ENCODE assay signal across 8 cellular contexts in the genomic region with DNA sequence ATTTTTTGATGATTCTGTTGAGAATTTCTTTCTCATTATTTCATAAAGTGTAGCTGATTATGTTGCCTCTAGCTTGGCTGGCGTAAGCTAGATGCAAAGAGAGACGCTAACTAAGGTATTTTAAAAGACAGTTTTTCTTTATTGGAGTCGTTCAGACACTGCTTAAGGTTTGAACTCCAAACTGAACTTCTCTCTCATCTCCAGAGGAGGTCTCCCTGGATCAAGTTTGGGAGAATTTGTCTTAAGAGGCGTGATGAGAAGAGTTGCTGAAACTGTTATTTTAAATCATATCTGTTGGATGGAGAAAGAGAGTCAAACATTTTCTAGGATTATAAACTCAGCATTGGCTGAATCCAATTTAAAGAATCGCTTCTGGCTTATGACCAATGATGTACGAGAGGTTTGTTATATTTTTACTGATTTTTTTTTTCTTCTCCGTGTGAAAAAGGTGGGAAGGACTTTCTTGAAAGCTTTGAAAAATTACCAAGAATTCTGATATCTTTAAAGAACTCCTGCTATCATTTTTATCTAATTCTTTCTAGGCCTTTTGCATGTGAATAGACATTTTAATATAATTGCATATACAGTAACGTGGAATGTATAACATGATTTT. TPM values are rescaled to one million over a fixed set of nuclear protein-coding genes. Genes with fewer than 3 reads are reported as not detected.
A peak's percentile ranks its signal among the peaks of the same experiment; 100 is the strongest.
DNase-seq lines count a peak whose midpoint lies in the region; ATAC-seq, FAIRE-seq and TF ChIP-seq lines count a peak whose summit lies in the region.

No MANE protein-coding gene starts in this region.

- no TSS peak for BruUV-seq in K562 (replicated peaks; lab: Mats Ljungman, UMichigan)

- H3K9me3 ChIP-seq in K562 (replicated peaks; ENCODE audit: control insufficient read depth, insufficient read depth, low read depth, low read length), result no peaks in the 10 kb centered on the region
- H3K9me3 ChIP-seq in keratinocyte (ENCODE audit: control insufficient read depth, low read depth, low read length), result no peaks in the 10 kb centered on the region
- no peaks in the 10 kb centered on the region for H3K9me3 ChIP-seq in upper lobe of right lung

- peaks cover 0 to 8% of the 10 kb centered on the region in 2 experiments; a peak in 3 of 5 replicates for H3K27me3 ChIP-seq in K562 (ENCODE audit: control insufficient read depth in 2 of 2, insufficient read depth in 2 of 2, low read length in 2 of 2)
- no peaks in the 10 kb centered on the region for H3K27me3 ChIP-seq in keratinocyte (ENCODE audit: control insufficient read depth, extremely low read depth, insufficient read depth, low read length)
- no peaks in the 10 kb centered on the region for H3K27me3 ChIP-seq in upper lobe of right lung

- no peaks in the 10 kb centered on the region for H3K9me1 ChIP-seq in K562 (ENCODE audit: control insufficient read depth, insufficient read depth, low read length)
- H3K9me1 ChIP-seq in keratinocyte (ENCODE audit: control insufficient read depth, extremely low read depth, insufficient read depth, low read length), result no peaks in the 10 kb centered on the region

- 0 out of 2 replicates have a peak, but pooled peaks have one; percentile 12 for TF ChIP-seq EP300 in K562 (IDR thresholded peaks at IDR 0.05; ENCODE audit: low read length)

- no peaks in the 10 kb centered on the region for H3K79me2 ChIP-seq in K562 (ENCODE audit: control insufficient read depth, insufficient read depth, low read length)
- no peaks in the 10 kb centered on the region for H3K79me2 ChIP-seq in keratinocyte (ENCODE audit: control insufficient read depth, insufficient read depth, low read length)

- H2AFZ ChIP-seq in K562 (ENCODE audit: low read depth, low read length), result 0 out of 2 replicates have a peak overlapping the region, but pooled peaks have one; percentile 7
- peak overlapping the region; percentile 74 for H2AFZ ChIP-seq in keratinocyte (ENCODE audit: control insufficient read depth, low read length)

- H3K9ac ChIP-seq in K562 (ENCODE audit: insufficient read depth in 1 of 2, low read depth in 2 of 2, low read length in 2 of 2) (no peak overlapping the region), keratinocyte (ENCODE audit: control insufficient read depth, extremely low read depth, insufficient read depth, low read length) (peak overlapping the region; percentile 39)

- peak; percentile 66 for FAIRE-seq in K562 (lab: Jason Lieb, UNC)
- peak; percentile 84 for FAIRE-seq in keratinocyte (lab: Jason Lieb, UNC)

- POLR2A ChIA-PET in K562 (lab: Yijun Ruan, JAX), result interaction anchor here (0.6 to 1.4 kb wide), 4 partner anchors 9 to 478 kb away, joined by 3 to 4 read pairs (median 4); no protein-coding TSS in a partner anchor

- no peaks in the 10 kb centered on the region for H3K36me3 ChIP-seq in K562 (ENCODE audit: control insufficient read depth, insufficient read depth, low read length)
- H3K36me3 ChIP-seq in keratinocyte (ENCODE audit: control insufficient read depth in 2 of 2, extremely low read depth in 1 of 2, insufficient read depth in 2 of 2, low read length in 2 of 2), result peaks cover 0 to 2% of the 10 kb centered on the region in 2 experiments
- H3K36me3 ChIP-seq in upper lobe of right lung, result no peaks in the 10 kb centered on the region

- H4K20me1 ChIP-seq in K562 (replicated peaks; ENCODE audit: control insufficient read depth, insufficient read depth, low read length), result no peaks in the 10 kb centered on the region
- H4K20me1 ChIP-seq in keratinocyte (ENCODE audit: control insufficient read depth, extremely low read depth, insufficient read depth, low read length), result no peaks in the 10 kb centered on the region

- H3K27ac ChIP-seq in K562 (ENCODE audit: extremely low read depth, low read depth, low read length), result no peak overlapping the region
- H3K27ac ChIP-seq in keratinocyte (ENCODE audit: control insufficient read depth, insufficient read depth, low read length), result peak overlapping the region; percentile 70
- peak overlapping the region; percentile 47 for H3K27ac ChIP-seq in upper lobe of right lung

- 8% methylated on average over 8 of the region's 8 CpGs for WGBS in K562 (ENCODE audit: insufficient coverage, low coverage, missing lambda C conversion rate)

- TF ChIP-seq CTCF in K562 (IDR thresholded peaks at IDR 0.05 in 2 of 3, conservative IDR thresholded peaks at IDR 0.05 in 1 of 3; ENCODE audit: insufficient read depth in 2 of 3, low read depth in 1 of 3, low read length in 3 of 3) (peak; percentile 63 to 86 (median 67)), keratinocyte (optimal IDR thresholded peaks at IDR 0.05 in 1 of 3, IDR thresholded peaks at IDR 0.05 in 1 of 3, conservative IDR thresholded peaks at IDR 0.05 in 1 of 3; ENCODE audit: extremely low read depth in 1 of 3, insufficient read depth in 2 of 3, low read length in 3 of 3) (peak; percentile 51 to 67 (median 57)), upper lobe of right lung (IDR thresholded peaks at IDR 0.05) (peak; percentile 72)

- intact Hi-C loops in K562 (cut with micrococcal nuclease), result loop anchor here (1.0 to 5.0 kb wide), 5 partner anchors 74 to 685 kb away; partner anchors contain the start of gene BACH1
- intact Hi-C loops in upper lobe of right lung (cut with DNase I), result no loop called here

- CTCF ChIA-PET in K562 (lab: Yijun Ruan, JAX; ENCODE audit: low intra/inter-chr PET ratio), result interaction anchor here (0.5 to 1.7 kb wide), 8 partner anchors 74 to 1283 kb away, joined by 3 to 17 read pairs (median 3); partner anchors contain the start of gene BACH1

- no peak for TF ChIP-seq POLR2A in K562 (conservative IDR thresholded peaks at IDR 0.05)

- peak; percentile 87 for ATAC-seq in K562
- ATAC-seq in upper lobe of right lung, result peak; percentile 78

- in situ Hi-C loops in K562 (cut with MboI), result no loop called here

- H3K4me3 ChIP-seq in K562, result no peak overlapping the region
- no peak overlapping the region for H3K4me3 ChIP-seq in keratinocyte (ENCODE audit: control insufficient read depth in 2 of 3, extremely low read depth in 1 of 3, insufficient read depth in 2 of 3, low read depth in 1 of 3, low read length in 3 of 3)
- H3K4me3 ChIP-seq in upper lobe of right lung, result no peak overlapping the region

- H3K4me2 ChIP-seq in K562 (ENCODE audit: insufficient read depth, low read length) (no peak overlapping the region), keratinocyte (ENCODE audit: control insufficient read depth, extremely low read depth, insufficient read depth, low read depth, low read length) (peak overlapping the region; percentile 23)

- dilution Hi-C loops in keratinocyte (cut with MboI; ENCODE audit: extremely low pct_ligation_motif_present, low sequenced_read_pairs), result no loop called here

- DNase-seq in NCI-H2171 treated with DMSO at 0.1 percent for 48 hours (lab: John Stamatoyannopoulos, UW) (peak; percentile 54), NCI-H2171 (lab: John Stamatoyannopoulos, UW) (no peak), NCI-H2196 (lab: John Stamatoyannopoulos, UW; ENCODE audit: unreplicated experiment) (peak; percentile 43), K562 (ENCODE audit: extremely low read depth in 1 of 4, low spot score in 3 of 4) (peak in 2 of 4 experiments; percentile 50 to 72), keratinocyte (ENCODE audit: low read depth, low spot score) (no peak), upper lobe of right lung (no peak), T1000 (lab: John Stamatoyannopoulos, UW) (no peak)
- DNase-seq in activated CD4-positive, alpha-beta T cell treated with anti-CD3 and anti-CD28 coated beads, Interleukin-2, amount 50 U/mL, for 1 hour, result no peak

- H3K4me1 ChIP-seq in K562 (replicated peaks in 1 of 2; ENCODE audit: control insufficient read depth in 2 of 2, insufficient read depth in 2 of 2, low read length in 2 of 2) (no peaks in the 10 kb centered on the region), keratinocyte (ENCODE audit: control insufficient read depth, extremely low read depth, insufficient read depth, low read length) (peaks cover 34% of the 10 kb centered on the region), upper lobe of right lung (peaks cover 14% of the 10 kb centered on the region)

- peak; percentile 94 to 96 for TF ChIP-seq RAD21 in K562 (CRISPR knock-in tag; conservative IDR thresholded peaks at IDR 0.05 in 1 of 2, IDR thresholded peaks at IDR 0.05 in 1 of 2)

RNA-seq across cellular contexts. Expression of gene MAP3K7CL, which starts 34.0 kb away (rescaled TPM):
- 0.14 TPM in 1 of 2 replicates, not detected in the other for total RNA-seq in K562 (2011; cell fraction: chromatin; rRNA removed; ENCODE audit: low replicate concordance)
- 0.50 TPM in 1 of 2 replicates, not detected in the other for total RNA-seq in K562 (2011; cell fraction: nucleolus; rRNA removed)
- not detected in 2 replicates for total RNA-seq in K562 (2011; cell fraction: nucleoplasm; rRNA removed)
- total RNA-seq in K562 (2014; rRNA removed), result not detected in 2 replicates
- total RNA-seq in K562 (2014; rRNA removed; fragmentation: Illumina TruSeq; extraction: Trizol), result not detected in 2 replicates
- not detected in 2 replicates for total RNA-seq in K562 (2015; rRNA removed; fragmentation: Illumina TruSeq; extraction: Trizol)
- 0.13 TPM in 1 of 2 replicates, not detected in the other for total RNA-seq in K562 (2021)
- polyA plus RNA-seq in K562 (2011; rRNA removed), result 0.07 and 0.14 TPM in 2 replicates
- polyA plus RNA-seq in K562 (2011; cell fraction: cytosol; rRNA removed), result 0.06 TPM in 1 of 2 replicates, not detected in the other
- polyA plus RNA-seq in K562 (2011; cell fraction: nucleus; rRNA removed), result 0.32 TPM in 1 of 2 replicates, not detected in the other
- polyA plus RNA-seq in K562 (2012), result 0.04 and 0.12 TPM in 2 replicates
- 0.10 TPM in 1 of 2 replicates, not detected in the other for polyA plus RNA-seq in K562 (2014; fragmentation: Illumina TruSeq; extraction: Trizol)
- polyA plus RNA-seq in K562 (2014; fragmentation: Nextera tagmentation; extraction: Ambion mirVana), result under 1 TPM in 1 of 2 experiments, not detected in 1; 0.15 TPM
- polyA plus RNA-seq in K562 (2014; rRNA removed), result 0.13 TPM in 1 of 2 replicates, not detected in the other
- polyA minus RNA-seq in K562 (2011; rRNA and poly(A)+ RNA removed), result not detected in 2 replicates
- not detected in 2 replicates for polyA minus RNA-seq in K562 (2011; cell fraction: cytosol; rRNA and poly(A)+ RNA removed)
- polyA minus RNA-seq in K562 (2011; cell fraction: nucleus; rRNA and poly(A)+ RNA removed), result not detected in 2 replicates
- 13.7 to 17.3 TPM (median 16.5 TPM) in 3 replicates for polyA plus RNA-seq in keratinocyte
- 13.3 TPM for polyA plus RNA-seq in keratinocyte (2011; ENCODE audit: low read depth)
- 18.3 and 21.4 TPM in 2 replicates for polyA plus RNA-seq in keratinocyte (2011; cell fraction: cytosol; rRNA removed)
- 4.5 and 7.1 TPM in 2 replicates for polyA plus RNA-seq in keratinocyte (2011; cell fraction: nucleus; rRNA removed)
- polyA plus RNA-seq in keratinocyte (2012; ENCODE audit: low replicate concordance), result 12.6 and 14.2 TPM in 2 replicates
- 4.2 to 13.5 TPM (median 9.7 TPM) in 3 replicates for polyA minus RNA-seq in keratinocyte
- 5.9 TPM for polyA minus RNA-seq in keratinocyte (2011; cell fraction: cytosol; rRNA and poly(A)+ RNA removed)
- polyA minus RNA-seq in keratinocyte (2011; cell fraction: nucleus; rRNA and poly(A)+ RNA removed), result 1.6 and 3.3 TPM in 2 replicates
- 7.6 TPM for total RNA-seq in upper lobe of right lung

Comparison
In these comparisons a context has a peak if more than half of its experiments do, and no peak if none do; other contexts are left out.
1. DNase-seq: peak in NCI-H2171 treated with DMSO at 0.1 percent for 48 hours (single experiment) and NCI-H2196 (single experiment); none in NCI-H2171 (single experiment), keratinocyte (single experiment), upper lobe of right lung (single experiment), T1000 (single experiment) and activated CD4-positive, alpha-beta T cell treated with anti-CD3 and anti-CD28 coated beads, Interleukin-2, amount 50 U/mL, for 1 hour (single experiment).
2. Peak in every context shown above with its lines, with median percentiles within 50 percentile points of each other: CTCF ChIP-seq.